In genomic region chr5:30385754-30386153, GRCh38 we compare ENCODE assay signal across 33 cellular contexts.
"Had no signal": no experiment of that assay in that cellular context is flagged by ENCODE, and none has a peak within 500 bp of the region (broad histone marks: within the 10 kb centered on the region; RNA-seq: fewer than 3 reads in every experiment).

No MANE protein-coding gene starts in this region.

- H3K9me3 ChIP-seq: adrenal gland, ascending aorta, body of pancreas, breast epithelium had no signal

- H3K4me3 ChIP-seq: adrenal gland, ascending aorta, body of pancreas, breast epithelium, cardiac muscle cell had no signal

- ATAC-seq: activated naive CD4-positive, alpha-beta T cell treated with anti-CD3 and anti-CD28 coated beads, Interleukin-2, amount 50 U/mL, for 72 hours; activated naive CD8-positive, alpha-beta T cell treated with anti-CD3 and anti-CD28 coated beads, Interleukin-2, amount 50 U/mL, for 24 hours; activated T-cell treated with anti-CD3 and anti-CD28 coated beads, Interleukin-2, amount 50 U/mL, for 4 hours; activated T-cell treated with anti-CD3 and anti-CD28 coated beads, Interleukin-2, amount 50 U/mL, for 72 hours; activated T-helper 17 cell treated with anti-CD3 and anti-CD28 coated beads, Interleukin-2, amount 50 U/mL, for 72 hours; body of pancreas had no signal

- DNase-seq: activated effector memory CD4-positive, alpha-beta T cell treated with anti-CD3 and anti-CD28 coated beads, Interleukin-2, amount 50 U/mL, for 16 hours; activated effector memory CD4-positive, alpha-beta T cell treated with Interleukin-2 at 50 U/mL for 16 hours; activated gamma-delta T cell; activated gamma-delta T cell treated with Interleukin-2 at 50 U/mL for 16 hours; activated naive CD4-positive, alpha-beta T cell; activated naive CD4-positive, alpha-beta T cell treated with anti-CD3 and anti-CD28 coated beads for 36 hours; activated naive CD4-positive, alpha-beta T cell treated with anti-CD3 and anti-CD28 coated beads, Interleukin-2, amount 10 ng/mL, durations not matched to agents 7 days and 5 days; activated naive CD4-positive, alpha-beta T cell treated with anti-CD3 and anti-CD28 coated beads, Interleukin-2, amount 50 U/mL, for 16 hours; activated naive CD4-positive, alpha-beta T cell treated with Interleukin-2 at 50 U/mL for 16 hours; activated naive CD8-positive, alpha-beta T cell treated with anti-CD3 and anti-CD28 coated beads for 36 hours; activated naive CD8-positive, alpha-beta T cell treated with anti-CD3 and anti-CD28 coated beads, Interleukin-2, amount 10 ng/mL, durations not matched to agents 7 days and 5 days; activated naive CD8-positive, alpha-beta T cell treated with anti-CD3 and anti-CD28 coated beads, Interleukin-2, amount 50 U/mL, for 24 hours; activated T-cell treated with anti-CD3 and anti-CD28 coated beads, Interleukin-2, amount 50 U/mL, for 24 hours; activated T-cell treated with anti-CD3 and anti-CD28 coated beads, Interleukin-2, amount 50 U/mL, for 4 hours; activated T-cell treated with anti-CD3 and anti-CD28 coated beads, Interleukin-2, amount 50 U/mL, for 48 hours; activated T-cell treated with anti-CD3 and anti-CD28 coated beads, Interleukin-2, amount 50 U/mL, for 72 hours; adrenal gland; amniotic stem cell; amygdala; anterior cingulate cortex; aorta; body of pancreas; brain microvascular endothelial cell; caudate nucleus; central memory CD4-positive, alpha-beta T cell; cerebellar nuclear complex had no signal

- FAIRE-seq: astrocyte, bronchial epithelial cell had no signal

- H3K27ac ChIP-seq: adrenal gland, ascending aorta, body of pancreas, brain microvascular endothelial cell, breast epithelium, cardiac muscle cell had no signal

- H3K4me1 ChIP-seq: adrenal gland, ascending aorta, body of pancreas, breast epithelium had no signal
